14 cellular contexts compared by ENCODE assay signal in the genomic region with DNA sequence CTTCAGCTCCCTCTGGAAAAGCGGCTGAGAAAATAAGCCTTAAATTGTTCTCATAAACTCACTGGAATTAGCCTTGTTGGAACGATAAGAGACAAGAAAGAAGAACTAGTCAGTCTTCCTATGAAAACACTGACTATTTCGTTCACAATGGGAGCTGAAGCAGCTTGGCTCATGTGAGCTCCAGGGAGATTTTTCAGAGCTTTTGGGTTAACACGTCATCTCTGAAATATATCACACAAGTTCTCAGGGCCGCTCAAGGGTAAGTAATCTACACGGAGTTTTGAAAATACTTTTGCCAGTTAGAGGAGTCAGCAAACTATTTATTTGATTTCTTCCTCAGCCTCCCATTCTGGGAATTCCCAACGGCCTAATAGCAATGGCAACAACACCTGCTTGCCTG.
"Had no signal": no experiment of that assay in that cellular context is flagged by ENCODE, and none has a peak within 500 bp of the region (broad histone marks: within the 10 kb centered on the region; RNA-seq: fewer than 3 reads in every experiment).

No MANE protein-coding gene starts in this region.

- H3K4me3 ChIP-seq: gastrocnemius medialis, heart left ventricle, lower lobe of right lung, psoas muscle, right lobe of liver, upper lobe of left lung had no signal

- H3K9me3 ChIP-seq: gastrocnemius medialis, lower lobe of right lung, psoas muscle, right lobe of liver, upper lobe of left lung had no signal

- H3K27ac ChIP-seq: gastrocnemius medialis, heart left ventricle, lower lobe of right lung, psoas muscle, right lobe of liver, upper lobe of left lung had no signal

- DNase-seq: activated CD4-positive, CD25-positive, alpha-beta regulatory T cell treated with anti-CD3 and anti-CD28 coated beads, Interleukin-2, amount 50 U/mL, for 72 hours; activated naive CD4-positive, alpha-beta T cell treated with anti-CD3 and anti-CD28 coated beads, Interleukin-2, amount 10 ng/mL, durations not matched to agents 7 days and 5 days; activated T-cell treated with anti-CD3 and anti-CD28 coated beads, Interleukin-2, amount 50 U/mL, for 1 hour; cortex of kidney; effector memory CD4-positive, alpha-beta T cell; gastrocnemius medialis; heart left ventricle; immature natural killer cell; lower lobe of right lung; nephron progenitor cell; psoas muscle; right lobe of liver; SW 1271; upper lobe of left lung had no signal

- H3K27me3 ChIP-seq: gastrocnemius medialis, heart left ventricle, right lobe of liver, upper lobe of left lung had no signal

- ATAC-seq: gastrocnemius medialis, heart left ventricle, lower lobe of right lung, psoas muscle, right lobe of liver had no signal

- H3K36me3 ChIP-seq: gastrocnemius medialis, heart left ventricle, lower lobe of right lung, right lobe of liver, upper lobe of left lung had no signal
